Comparison of ENCODE assay signal across 11 cellular contexts in the genomic region with DNA sequence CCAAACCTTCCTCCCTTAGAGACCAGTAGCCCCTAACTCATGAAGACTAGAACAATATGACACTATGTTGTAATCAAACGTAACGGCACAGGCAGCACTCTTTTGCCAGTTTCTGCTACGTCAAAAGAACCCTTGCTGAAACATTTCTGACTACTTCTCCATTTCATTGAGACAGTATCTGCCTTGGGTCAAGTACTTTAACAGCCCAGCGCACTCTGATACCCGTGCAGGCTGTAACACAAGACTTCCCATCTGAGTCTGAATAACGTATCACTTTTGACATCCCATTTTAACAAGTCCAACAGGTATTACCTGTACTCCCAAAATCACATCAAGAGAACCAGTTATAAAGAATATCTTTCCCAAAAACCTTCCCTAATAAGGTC. TPM values are rescaled to one million over a fixed set of nuclear protein-coding genes. Genes with fewer than 3 reads are reported as not detected.
DNase-seq lines count a peak whose midpoint lies in the region; ATAC-seq and TF ChIP-seq lines count a peak whose summit lies in the region.
"Had no signal": no experiment of that assay in that cellular context is flagged by ENCODE, and none has a peak within 500 bp of the region (broad histone marks: within the 10 kb centered on the region; RNA-seq: fewer than 3 reads in every experiment).

No MANE protein-coding gene starts in this region.

- no peak for TF ChIP-seq EP300 in stomach (IDR thresholded peaks at IDR 0.05)

- DNase-seq in Jurkat, Clone E6-1 (ENCODE audit: low read depth, low spot score) = no peak
- DNase-seq in SIG-M5 treated with dmso at 0.1 percent for 504 hours (lab: John Stamatoyannopoulos, UW; ENCODE audit: unreplicated experiment) (peak; percentile 82), stomach (no peak), mesenteric fat pad (ENCODE audit: low spot score) (no peak), NCI-H526 (lab: John Stamatoyannopoulos, UW) (no peak)
- DNase-seq: activated effector memory CD4-positive, alpha-beta T cell treated with anti-CD3 and anti-CD28 coated beads, Interleukin-2, amount 50 U/mL, for 16 hours; NCI-H774; occipital lobe had no signal

- H3K4me3 ChIP-seq in Jurkat, Clone E6-1 (ENCODE audit: low read length) = peak overlapping the region; percentile 36
- H3K4me3 ChIP-seq in iPS-18a (ENCODE audit: low read length) (no peak overlapping the region), stomach (no peak overlapping the region)

- intact Hi-C loops in stomach (cut with DNase I; ENCODE audit: low total_unique reads) = no loop called here

- no peaks in the 10 kb centered on the region for H3K27me3 ChIP-seq in iPS-18a (ENCODE audit: control insufficient read depth, insufficient read depth, low read length)
- H3K27me3 ChIP-seq in stomach = no peaks in the 10 kb centered on the region

- H3K9me3 ChIP-seq in iPS-18a (ENCODE audit: control insufficient read depth, low read depth, low read length) (no peaks in the 10 kb centered on the region), stomach (no peaks in the 10 kb centered on the region)

- no peak overlapping the region for H3K27ac ChIP-seq in iPS-18a (ENCODE audit: low read length)
- peak overlapping the region; percentile 28 to 93 (median 84) for H3K27ac ChIP-seq in stomach

- ATAC-seq in GM21529 (IDR thresholded peaks at IDR 0.05; ENCODE audit: unreplicated experiment) (no peak), HG03175 (IDR thresholded peaks at IDR 0.05; ENCODE audit: unreplicated experiment) (no peak)

- H3K36me3 ChIP-seq in iPS-18a (ENCODE audit: control insufficient read depth, low read depth, low read length) = no peaks in the 10 kb centered on the region
- H3K36me3 ChIP-seq in stomach = no peaks in the 10 kb centered on the region

- no peak for TF ChIP-seq POLR2A in stomach (IDR thresholded peaks at IDR 0.05)

- WGBS in stomach, 5 donors = 38 to 55% (median 47%) methylated on average over 6 of the region's 6 CpGs

- H3K4me1 ChIP-seq in iPS-18a (ENCODE audit: control insufficient read depth, low read depth, low read length) (peaks cover 37% of the 10 kb centered on the region), stomach (peaks cover 81 to 100% (median 90%) of the 10 kb centered on the region in 4 donors)

- TF ChIP-seq CTCF in stomach (IDR thresholded peaks at IDR 0.05) = no peak

- peak overlapping the region; percentile 57 for H3K9ac ChIP-seq in iPS-18a (ENCODE audit: low read length)

RNA-seq across cellular contexts. Expression of gene TBC1D8, which starts 38.4 kb away (rescaled TPM):
- 17.8 TPM for polyA plus RNA-seq in Jurkat, Clone E6-1 (2012; ENCODE audit: insufficient read depth, insufficient read length)
- total RNA-seq in stomach = 100 to 1,000 TPM in 3 of 5 donors, 10 to 100 TPM in 2; 74.2 to 179 (median 120) TPM
- polyA plus RNA-seq in stomach = 10 to 100 TPM in 2 of 3 donors, 1 to 10 TPM in 1; 9.9 to 22.0 (median 13.0) TPM
- 21.3 TPM for total RNA-seq in mesenteric fat pad
